In the genomic region with DNA sequence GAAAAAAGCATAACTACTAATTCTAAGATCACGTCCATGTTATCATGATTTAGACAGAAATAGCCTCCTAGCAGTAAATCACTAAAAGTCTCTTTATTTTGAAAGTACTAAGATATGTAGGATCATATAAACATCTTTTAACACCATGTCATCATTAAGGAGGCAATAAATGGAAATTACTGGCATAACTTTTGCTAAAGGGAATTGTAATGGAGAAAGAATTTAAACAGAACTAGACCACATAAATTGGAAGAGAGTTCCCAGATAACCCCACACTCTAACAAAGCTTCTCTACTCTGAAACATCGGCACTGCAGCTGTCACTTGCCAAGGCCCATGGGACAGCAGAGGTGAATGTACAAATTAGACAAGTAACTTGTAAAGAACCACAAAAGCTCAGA, we compare ENCODE assay signal across 26 cellular contexts. TPM values are rescaled to one million over a fixed set of nuclear protein-coding genes. Genes with fewer than 3 reads are reported as not detected.
DNase-seq lines count a peak whose midpoint lies in the region; ATAC-seq and TF ChIP-seq lines count a peak whose summit lies in the region.
"Had no signal": no experiment of that assay in that cellular context is flagged by ENCODE, and none has a peak within 500 bp of the region (broad histone marks: within the 10 kb centered on the region; RNA-seq: fewer than 3 reads in every experiment).

No MANE protein-coding gene starts in this region.

- peaks cover 92 to 100% of the 10 kb centered on the region in 2 experiments for H3K4me1 ChIP-seq in HCT116 (ENCODE audit: control insufficient read depth in 1 of 2, insufficient read depth in 2 of 2, low read length in 2 of 2)
- H3K4me1 ChIP-seq in mesenchymal stem cell (ENCODE audit: control insufficient read depth, insufficient read depth, low read depth, low read length) = peaks cover 4% of the 10 kb centered on the region

- H3K9me3 ChIP-seq in HCT116 (ENCODE audit: control insufficient read depth in 1 of 2, insufficient read depth in 1 of 2, low read depth in 1 of 2, low read length in 2 of 2) (no peaks in the 10 kb centered on the region), T-helper 17 cell (ENCODE audit: control insufficient read depth, low read length, poor library complexity, severe bottlenecking) (no peaks in the 10 kb centered on the region), mesenchymal stem cell (ENCODE audit: control insufficient read depth, low read length) (no peaks in the 10 kb centered on the region)

- no peak for ATAC-seq in HCT116
- no peak for ATAC-seq in T-helper 17 cell
- no peak for ATAC-seq in GM21528 (IDR thresholded peaks at IDR 0.05; ENCODE audit: low FRiP score, unreplicated experiment)
- ATAC-seq in GM18498 (IDR thresholded peaks at IDR 0.05; ENCODE audit: unreplicated experiment) = no peak
- ATAC-seq: PC-3, SK-N-SH treated with all-trans-retinoic acid at 6 μM for 48 hours had no signal

- peaks cover 34% of the 10 kb centered on the region for H3K79me1 ChIP-seq in mesenchymal stem cell (replicated peaks; ENCODE audit: low read length, poor library complexity, severe bottlenecking)

- CTCF ChIA-PET in HCT116 (lab: Charles Lee) = interaction anchor here (1.1 kb wide), 1 partner anchor 119 kb away, joined by 4 read pairs; no protein-coding TSS in a partner anchor

- intact Hi-C loops in HCT116 (cut with micrococcal nuclease) = no loop called here

- H3K9ac ChIP-seq in HCT116 (ENCODE audit: low read length) (peak overlapping the region; percentile 64), mesenchymal stem cell (ENCODE audit: low read length) (no peak overlapping the region)
- H3K9ac ChIP-seq: BLaER1 treated with 17β-estradiol and CSF1 and Interleukin-3, amounts not matched to agents 10 nM and 100 nM; GM23248; KMS-11 had no signal

- H3K4ac ChIP-seq in mesenchymal stem cell (ENCODE audit: low read depth in 1 of 2, low read length in 2 of 2) = no peak overlapping the region

- H3K23ac ChIP-seq in mesenchymal stem cell (ENCODE audit: low read length in 2 of 2) = no peak overlapping the region

- H3K79me2 ChIP-seq in HCT116 (ENCODE audit: insufficient read depth, low read length) = peaks cover 87% of the 10 kb centered on the region

- no peak for TF ChIP-seq RAD21 in HCT116 (IDR thresholded peaks at IDR 0.05; ENCODE audit: low read depth)

- BruUV-seq in HCT116 (replicated peaks; lab: Mats Ljungman, UMichigan) = no TSS peak

- peak; percentile 34 for DNase-seq in AG10803 (ENCODE audit: low read depth)
- DNase-seq in HCT116 (ENCODE audit: low read depth, low spot score) = no peak
- DNase-seq in T-helper 17 cell = no peak
- DNase-seq in mesenchymal stem cell = peak; percentile 28
- DNase-seq in HuH-7 (ENCODE audit: low spot score) = no peak
- DNase-seq in NCI-H146 (lab: John Stamatoyannopoulos, UW) = no peak
- DNase-seq: 8988T; CD4-positive, alpha-beta T cell; DMS53; GDM1; GM23248; H7; NCI-H1092; NCI-H1436; NCI-H187 treated with DMSO at 0.1 percent for 48 hours; NCI-H446 treated with DMSO at 0.1 percent for 48 hours; NCI-H526; NCI-H82; NK-92 treated with Interleukin-12 subunit alpha and Interleukin-12 subunit beta, amount 100 ng/mL, for 24 hours; PC-3 had no signal

- H2AFZ ChIP-seq in HCT116 (ENCODE audit: low read depth, low read length, poor library complexity, severe bottlenecking) = no peak overlapping the region
- H2AFZ ChIP-seq in mesenchymal stem cell (ENCODE audit: low read depth, low read length) = no peak overlapping the region
- H2AFZ ChIP-seq: GM23248 had no signal

- no peak overlapping the region for H2BK15ac ChIP-seq in mesenchymal stem cell (ENCODE audit: low read depth, poor library complexity, severe bottlenecking)

- H3K27ac ChIP-seq in HCT116 (ENCODE audit: low read depth, low read length) (peak overlapping the region; percentile 99), mesenchymal stem cell (ENCODE audit: low read length, poor library complexity, severe bottlenecking) (no peak overlapping the region)
- H3K27ac ChIP-seq: BLaER1 treated with 17β-estradiol and CSF1 and Interleukin-3, amounts not matched to agents 10 nM and 100 nM; GM23248; KMS-11 had no signal

- H3K27me3 ChIP-seq in HCT116 (ENCODE audit: insufficient read depth, low read length) (no peaks in the 10 kb centered on the region), mesenchymal stem cell (ENCODE audit: control insufficient read depth in 1 of 2, insufficient read depth in 1 of 2, low read length in 2 of 2) (no peaks in the 10 kb centered on the region)
- H3K27me3 ChIP-seq: BLaER1 treated with 17β-estradiol and CSF1 and Interleukin-3, amounts not matched to agents 10 nM and 100 nM had no signal

- no peak overlapping the region for H2BK12ac ChIP-seq in mesenchymal stem cell (ENCODE audit: low read length in 2 of 2)

- H3K27ac Mint-ChIP-seq in T-helper 17 cell = peak overlapping the region; percentile 54
- H3K27ac Mint-ChIP-seq: CD4-positive, alpha-beta T cell; IgD-negative memory B cell had no signal

- no peak overlapping the region for H2BK5ac ChIP-seq in mesenchymal stem cell (ENCODE audit: low read depth, low read length, poor library complexity, severe bottlenecking)

- H3K36me3 ChIP-seq in HCT116 (ENCODE audit: control insufficient read depth in 1 of 2, insufficient read depth in 2 of 2, low read length in 2 of 2) = peaks cover 0 to 4% of the 10 kb centered on the region in 2 experiments; a peak in 1 of 4 replicates
- H3K36me3 ChIP-seq in mesenchymal stem cell (ENCODE audit: control insufficient read depth in 1 of 2, insufficient read depth in 2 of 2, low read depth in 1 of 2, low read length in 2 of 2) = peaks cover 0 to 2% of the 10 kb centered on the region in 2 experiments

- no peak overlapping the region for H2AK5ac ChIP-seq in mesenchymal stem cell (ENCODE audit: low read length, severe bottlenecking)

- no peaks in the 10 kb centered on the region for H3K27me3 Mint-ChIP-seq in T-helper 17 cell
- H3K27me3 Mint-ChIP-seq: CD4-positive, alpha-beta T cell; IgD-negative memory B cell had no signal

- no peak overlapping the region for H3K18ac ChIP-seq in mesenchymal stem cell (ENCODE audit: low read depth in 1 of 2, low read length in 2 of 2)

- POLR2A ChIA-PET in HCT116 (lab: Charles Lee) = no interaction called here

- RAD21 ChIA-PET in HCT116 (lab: Charles Lee; ENCODE audit: low non-redundant PET in 1 of 2, low total read pairs in 2 of 2, uncharacterized antibody in 2 of 2, unreplicated experiment in 2 of 2) = no interaction called here

- no peak overlapping the region for H3K14ac ChIP-seq in mesenchymal stem cell (ENCODE audit: low read length in 2 of 2)

- no peak overlapping the region for H2BK120ac ChIP-seq in mesenchymal stem cell (ENCODE audit: low read depth, low read length)

- no peak overlapping the region for H3K4me3 Mint-ChIP-seq in T-helper 17 cell
- H3K4me3 Mint-ChIP-seq: CD4-positive, alpha-beta T cell; IgD-negative memory B cell had no signal

- H3K4me3 ChIP-seq in AG10803 (ENCODE audit: low read length) (no peak overlapping the region), HCT116 (replicated peaks in 1 of 2; ENCODE audit: low read depth in 1 of 2, low read length in 2 of 2) (no peak overlapping the region), mesenchymal stem cell (ENCODE audit: insufficient read depth in 1 of 2, low read depth in 1 of 2, low read length in 2 of 2) (no peak overlapping the region)
- H3K4me3 ChIP-seq: BLaER1 treated with 17β-estradiol and CSF1 and Interleukin-3, amounts not matched to agents 10 nM and 100 nM; GM23248 had no signal

- H4K91ac ChIP-seq in mesenchymal stem cell (ENCODE audit: low read length) = no peak overlapping the region

- H3K4me2 ChIP-seq in HCT116 (ENCODE audit: low read length) (peak overlapping the region; percentile 73), mesenchymal stem cell (ENCODE audit: low read length, poor library complexity, severe bottlenecking) (no peak overlapping the region)
- H3K4me2 ChIP-seq: KMS-11 had no signal

- H4K8ac ChIP-seq in mesenchymal stem cell (ENCODE audit: low read length) = no peak overlapping the region

- WGBS in mesenchymal stem cell = 11% methylated on average over 1 of the region's 2 CpGs

- TF ChIP-seq CTCF in AG10803 (conservative IDR thresholded peaks at IDR 0.05; ENCODE audit: low read length) (no peak), HCT116 (IDR thresholded peaks at IDR 0.05 in 2 of 3, conservative IDR thresholded peaks at IDR 0.05 in 1 of 3; ENCODE audit: borderline replicate concordance in 1 of 3, insufficient read depth in 1 of 3, low read depth in 2 of 3, low read length in 2 of 3) (no peak)

- no peaks in the 10 kb centered on the region for H3K9me2 ChIP-seq in HCT116 (ENCODE audit: insufficient read depth)

- peaks cover 3% of the 10 kb centered on the region for H3K36me3 Mint-ChIP-seq in T-helper 17 cell (ENCODE audit: low read depth)
- H3K36me3 Mint-ChIP-seq: IgD-negative memory B cell had no signal

- peaks cover 37% of the 10 kb centered on the region for H3K4me1 Mint-ChIP-seq in T-helper 17 cell

- H4K20me1 ChIP-seq in HCT116 (ENCODE audit: insufficient read depth) = no peaks in the 10 kb centered on the region
- H4K20me1 ChIP-seq: BLaER1 treated with 17β-estradiol and CSF1 and Interleukin-3, amounts not matched to agents 10 nM and 100 nM had no signal

- TF ChIP-seq POLR2A in HCT116 (IDR thresholded peaks at IDR 0.05; ENCODE audit: borderline replicate concordance, extremely low read depth, insufficient read depth, insufficient read length) = no peak

RNA-seq across cellular contexts. Expression of a gene that starts 29.5 kb away (rescaled TPM):
- 118 TPM for total RNA-seq in HCT116 (2021; ENCODE audit: unreplicated experiment)
- polyA plus RNA-seq in HCT116 (2012) = 62.6 and 81.7 TPM in 2 replicates
- total RNA-seq in T-helper 17 cell = 10 to 100 TPM; 24.1 to 26.1 TPM
- polyA plus RNA-seq in mesenchymal stem cell (2013, experiment 1 of 2) = 18.3 TPM
- polyA plus RNA-seq in mesenchymal stem cell (2013, experiment 2 of 2) = 18.5 TPM

Comparison
In these comparisons a context has a peak if more than half of its experiments do, and no peak if none do; other contexts are left out.
1. DNase-seq: peak in AG10803 (single experiment) and mesenchymal stem cell (single experiment); none in HCT116 (single experiment), T-helper 17 cell (0 of 3), HuH-7 (single experiment) and NCI-H146 (single experiment).